ENCODE assay signal across 29 cellular contexts in genomic region chr5:139732019-139732418, GRCh38.
"Had no signal": no experiment of that assay in that cellular context is flagged by ENCODE, and none has a peak within 500 bp of the region (broad histone marks: within the 10 kb centered on the region; RNA-seq: fewer than 3 reads in every experiment).

No MANE protein-coding gene starts in this region.

- H3K27ac ChIP-seq: ascending aorta, breast epithelium, cardiac muscle cell, colonic mucosa, esophagus muscularis mucosa, foreskin keratinocyte, gastrocnemius medialis had no signal

- H3K36me3 ChIP-seq: ascending aorta, breast epithelium, cardiac muscle cell, colonic mucosa, esophagus muscularis mucosa, gastrocnemius medialis had no signal

- H3K4me3 Mint-ChIP-seq: activated CD4-positive, alpha-beta memory T cell treated with anti-CD3 and anti-CD28 coated beads, Interleukin-2, amount 10 ng/mL, durations not matched to agents 7 days and 5 days; activated CD4-positive, alpha-beta T cell treated with anti-CD3 and anti-CD28 coated beads for 36 hours; activated CD4-positive, alpha-beta T cell treated with anti-CD3 and anti-CD28 coated beads, Interleukin-2, amount 10 ng/mL, durations not matched to agents 24 days and 14 days; activated naive CD4-positive, alpha-beta T cell treated with anti-CD3 and anti-CD28 coated beads, Interleukin-2, amount 10 ng/mL, durations not matched to agents 7 days and 5 days; activated naive CD8-positive, alpha-beta T cell treated with anti-CD3 and anti-CD28 coated beads, Interleukin-2, amount 10 ng/mL, durations not matched to agents 7 days and 5 days; activated T-cell treated with anti-CD3 and anti-CD28 coated beads, Interleukin-2, amount 50 U/mL, for 24 hours; activated T-cell treated with anti-CD3 and anti-CD28 coated beads, Interleukin-2, amount 50 U/mL, for 72 hours; brain; effector memory CD8-positive, alpha-beta T cell had no signal

- H3K27me3 Mint-ChIP-seq: activated CD4-positive, alpha-beta memory T cell treated with anti-CD3 and anti-CD28 coated beads, Interleukin-2, amount 10 ng/mL, durations not matched to agents 7 days and 5 days; activated CD4-positive, alpha-beta T cell treated with anti-CD3 and anti-CD28 coated beads for 36 hours; activated naive CD8-positive, alpha-beta T cell treated with anti-CD3 and anti-CD28 coated beads, Interleukin-2, amount 10 ng/mL, durations not matched to agents 7 days and 5 days; activated T-cell treated with anti-CD3 and anti-CD28 coated beads, Interleukin-2, amount 50 U/mL, for 24 hours; brain; effector memory CD8-positive, alpha-beta T cell had no signal

- H3K4me3 ChIP-seq: ascending aorta, breast epithelium, cardiac muscle cell, colonic mucosa, esophagus muscularis mucosa, gastrocnemius medialis had no signal

- ATAC-seq: activated CD4-positive, alpha-beta T cell treated with anti-CD3 and anti-CD28 coated beads for 36 hours; activated naive CD4-positive, alpha-beta T cell treated with anti-CD3 and anti-CD28 coated beads, Interleukin-2, amount 50 U/mL, for 72 hours; activated T-cell treated with anti-CD3 and anti-CD28 coated beads, Interleukin-2, amount 50 U/mL, for 72 hours; effector memory CD8-positive, alpha-beta T cell; foreskin keratinocyte; gastrocnemius medialis had no signal

- H3K9me3 ChIP-seq: ascending aorta, breast epithelium, colonic mucosa, esophagus muscularis mucosa, gastrocnemius medialis had no signal

- DNase-seq: activated CD4-positive, alpha-beta memory T cell treated with anti-CD3 and anti-CD28 coated beads, Interleukin-2, amount 10 ng/mL, durations not matched to agents 7 days and 5 days; activated CD4-positive, alpha-beta T cell treated with anti-CD3 and anti-CD28 coated beads for 36 hours; activated CD4-positive, alpha-beta T cell treated with anti-CD3 and anti-CD28 coated beads, Interleukin-2, amount 10 ng/mL, durations not matched to agents 24 days and 14 days; activated CD4-positive, CD25-positive, alpha-beta regulatory T cell; activated CD4-positive, CD25-positive, alpha-beta regulatory T cell treated with anti-CD3 and anti-CD28 coated beads, Interleukin-2, amount 50 U/mL, for 72 hours; activated CD8-positive, alpha-beta memory T cell treated with anti-CD3 and anti-CD28 coated beads, Interleukin-2, amount 50 U/mL, for 48 hours; activated gamma-delta T cell; activated naive CD4-positive, alpha-beta T cell; activated naive CD4-positive, alpha-beta T cell treated with anti-CD3 and anti-CD28 coated beads, Interleukin-2, amount 10 ng/mL, durations not matched to agents 7 days and 5 days; activated naive CD8-positive, alpha-beta T cell treated with anti-CD3 and anti-CD28 coated beads, Interleukin-2, amount 10 ng/mL, durations not matched to agents 7 days and 5 days; activated T-cell treated with anti-CD3 and anti-CD28 coated beads for 4 hours; activated T-cell treated with anti-CD3 and anti-CD28 coated beads, Interleukin-2, amount 50 U/mL, for 24 hours; activated T-cell treated with anti-CD3 and anti-CD28 coated beads, Interleukin-2, amount 50 U/mL, for 72 hours; central memory CD4-positive, alpha-beta T cell; cerebellar nuclear complex; colonic mucosa; effector CD4-positive, alpha-beta T cell; effector memory CD8-positive, alpha-beta T cell; erythroblast; foreskin keratinocyte; gastrocnemius medialis; glutamatergic neuron; T-helper 2 cell had no signal

- H3K9me3 Mint-ChIP-seq: activated CD4-positive, alpha-beta memory T cell treated with anti-CD3 and anti-CD28 coated beads, Interleukin-2, amount 10 ng/mL, durations not matched to agents 7 days and 5 days; activated CD4-positive, alpha-beta T cell treated with anti-CD3 and anti-CD28 coated beads, Interleukin-2, amount 10 ng/mL, durations not matched to agents 24 days and 14 days; activated naive CD4-positive, alpha-beta T cell treated with anti-CD3 and anti-CD28 coated beads, Interleukin-2, amount 10 ng/mL, durations not matched to agents 7 days and 5 days; activated naive CD4-positive, alpha-beta T cell treated with anti-CD3 and anti-CD28 coated beads, Interleukin-2, amount 50 U/mL, for 72 hours; activated naive CD8-positive, alpha-beta T cell treated with anti-CD3 and anti-CD28 coated beads, Interleukin-2, amount 10 ng/mL, durations not matched to agents 7 days and 5 days; activated T-cell treated with anti-CD3 and anti-CD28 coated beads, Interleukin-2, amount 50 U/mL, for 24 hours; activated T-cell treated with anti-CD3 and anti-CD28 coated beads, Interleukin-2, amount 50 U/mL, for 72 hours; effector memory CD8-positive, alpha-beta T cell had no signal

- H3K27ac Mint-ChIP-seq: activated CD4-positive, alpha-beta memory T cell treated with anti-CD3 and anti-CD28 coated beads, Interleukin-2, amount 10 ng/mL, durations not matched to agents 7 days and 5 days; activated CD4-positive, alpha-beta T cell treated with anti-CD3 and anti-CD28 coated beads for 36 hours; activated CD4-positive, alpha-beta T cell treated with anti-CD3 and anti-CD28 coated beads, Interleukin-2, amount 10 ng/mL, durations not matched to agents 24 days and 14 days; activated naive CD4-positive, alpha-beta T cell treated with anti-CD3 and anti-CD28 coated beads, Interleukin-2, amount 10 ng/mL, durations not matched to agents 7 days and 5 days; activated naive CD4-positive, alpha-beta T cell treated with anti-CD3 and anti-CD28 coated beads, Interleukin-2, amount 50 U/mL, for 72 hours; activated naive CD8-positive, alpha-beta T cell treated with anti-CD3 and anti-CD28 coated beads, Interleukin-2, amount 10 ng/mL, durations not matched to agents 7 days and 5 days; activated T-cell treated with anti-CD3 and anti-CD28 coated beads, Interleukin-2, amount 50 U/mL, for 24 hours; activated T-cell treated with anti-CD3 and anti-CD28 coated beads, Interleukin-2, amount 50 U/mL, for 72 hours; effector memory CD8-positive, alpha-beta T cell had no signal

- H3K4me1 Mint-ChIP-seq: activated CD4-positive, alpha-beta memory T cell treated with anti-CD3 and anti-CD28 coated beads, Interleukin-2, amount 10 ng/mL, durations not matched to agents 7 days and 5 days; activated CD4-positive, alpha-beta T cell treated with anti-CD3 and anti-CD28 coated beads for 36 hours; activated CD4-positive, alpha-beta T cell treated with anti-CD3 and anti-CD28 coated beads, Interleukin-2, amount 10 ng/mL, durations not matched to agents 24 days and 14 days; activated naive CD4-positive, alpha-beta T cell treated with anti-CD3 and anti-CD28 coated beads, Interleukin-2, amount 10 ng/mL, durations not matched to agents 7 days and 5 days; activated naive CD8-positive, alpha-beta T cell treated with anti-CD3 and anti-CD28 coated beads, Interleukin-2, amount 10 ng/mL, durations not matched to agents 7 days and 5 days had no signal

- H3K27me3 ChIP-seq: ascending aorta, breast epithelium, cardiac muscle cell, colonic mucosa, esophagus muscularis mucosa, foreskin keratinocyte, gastrocnemius medialis had no signal

- H3K4me1 ChIP-seq: ascending aorta, breast epithelium, colonic mucosa, esophagus muscularis mucosa, foreskin keratinocyte, gastrocnemius medialis had no signal
